In genomic region chr1:42941640-42942330, GRCh38 we compare ENCODE assay signal across 8 cellular contexts. TPM values are rescaled to one million over a fixed set of nuclear protein-coding genes. Genes with fewer than 3 reads are reported as not detected.
DNase-seq lines count a peak whose midpoint lies in the region; FAIRE-seq and TF ChIP-seq lines count a peak whose summit lies in the region.

No MANE protein-coding gene starts in this region.

- peak overlapping the region; percentile 74 for H3K27ac ChIP-seq in angular gyrus (ENCODE audit: low read depth, low read length)
- peak overlapping the region in 1 of 2 donors; percentile 62 for H3K27ac ChIP-seq in small intestine (ENCODE audit: low read depth in 1 of 2, low read length in 1 of 2)

- H3K27me3 ChIP-seq in small intestine (ENCODE audit: control insufficient read depth in 2 of 2, insufficient read depth in 2 of 2, low read length in 2 of 2) = no peaks in the 10 kb centered on the region

- peaks cover 21 to 29% of the 10 kb centered on the region in 2 donors for H3K4me1 ChIP-seq in small intestine (ENCODE audit: control insufficient read depth in 2 of 2, insufficient read depth in 1 of 2, low read depth in 1 of 2, low read length in 1 of 2)

- peak; percentile 98 for DNase-seq in DMS79 treated with DMSO at 0.1 percent for 48 hours (lab: John Stamatoyannopoulos, UW)
- peak; percentile 52 for DNase-seq in NCI-H226
- DNase-seq in hypothalamus (lab: John Stamatoyannopoulos, UW) = peak in 28 of 51 donors; percentile 21 to 73 (median 56)
- peak; percentile 90 for DNase-seq in small intestine
- no peak for DNase-seq in GM10266 (ENCODE audit: extremely low spot score)
- DNase-seq in HEK293T (ENCODE audit: extremely low spot score) = no peak
- no peak for DNase-seq in HuH-7.5 (ENCODE audit: low spot score)

- TF ChIP-seq CTCF in GM10266 (IDR thresholded peaks at IDR 0.05; ENCODE audit: control insufficient read depth, insufficient read depth, low read depth, missing control alignments) = no peak

- no peak overlapping the region for H3K4me3 ChIP-seq in small intestine (ENCODE audit: low read depth in 1 of 2, low read length in 2 of 2)

- POLR2A ChIA-PET in HEK293T (lab: Yijun Ruan, JAX) = interaction anchor here (0.6 to 0.9 kb wide), 2 partner anchors 16 to 175 kb away, joined by 3 read pairs; partner anchors contain the start of genes C1orf50 and P3H1

- CTCF ChIA-PET in HEK293T (lab: Yijun Ruan, JAX) = interaction anchor here (0.6 to 1.5 kb wide), 3 partner anchors 17 to 132 kb away, joined by 3 to 4 read pairs (median 4); no protein-coding TSS in a partner anchor

- WGBS in small intestine, 3 donors = 42 to 66% (median 51%) methylated on average over 9 of the region's 9 CpGs

- H3K36me3 ChIP-seq in small intestine (ENCODE audit: control insufficient read depth in 2 of 2, insufficient read depth in 2 of 2, low read length in 2 of 2) = no peaks in the 10 kb centered on the region

- no peak for FAIRE-seq in small intestine (lab: Jason Lieb, UNC)

- no peaks in the 10 kb centered on the region for H3K9me3 ChIP-seq in small intestine (ENCODE audit: control insufficient read depth, low read depth)

TF ChIP-seq in HEK293T, 16 proteins besides CTCF, POLR2A, EP300 and RAD21:
- TF ChIP-seq HDGF (IDR thresholded peaks at IDR 0.05; ENCODE audit: borderline replicate concordance) = no peak
- TF ChIP-seq SP1 (IDR thresholded peaks at IDR 0.05) = no peak
- TF ChIP-seq ARNT (IDR thresholded peaks at IDR 0.05) = no peak
- TF ChIP-seq PKNOX1 (IDR thresholded peaks at IDR 0.05) = no peak
- no peak for TF ChIP-seq L3MBTL2 (conservative IDR thresholded peaks at IDR 0.05)
- no peak for TF ChIP-seq FOXK2 (IDR thresholded peaks at IDR 0.05)
- no peak for TF ChIP-seq FOXA1 (IDR thresholded peaks at IDR 0.05)
- no peak for TF ChIP-seq FOXM1 (IDR thresholded peaks at IDR 0.05; ENCODE audit: borderline replicate concordance)
- TF ChIP-seq CTBP1 (IDR thresholded peaks at IDR 0.05; ENCODE audit: borderline replicate concordance) = no peak
- TF ChIP-seq BHLHE40 (IDR thresholded peaks at IDR 0.05; ENCODE audit: borderline replicate concordance) = no peak
- TF ChIP-seq ELF4 (IDR thresholded peaks at IDR 0.05) = no peak
- no peak for TF ChIP-seq NFRKB (IDR thresholded peaks at IDR 0.05)
- no peak for TF ChIP-seq SUZ12 (IDR thresholded peaks at IDR 0.05)
- no peak for TF ChIP-seq ZNF384 (IDR thresholded peaks at IDR 0.05)

RNA-seq across cellular contexts. Expression of gene SLC2A1, which starts 16.9 kb away (rescaled TPM):
- 10 to 100 TPM in 1 of 3 donors, 1 to 10 TPM in 2; 1.1 to 13.5 (median 3.2) TPM for polyA plus RNA-seq in small intestine

Comparison
In these comparisons a context has a peak if more than half of its experiments do, and no peak if none do; other contexts are left out.
1. DNase-seq: peak in DMS79 treated with DMSO at 0.1 percent for 48 hours (single experiment), NCI-H226 (single experiment), hypothalamus (28 of 51) and small intestine (single experiment); none in GM10266 (single experiment), HEK293T (single experiment) and HuH-7.5 (single experiment).